24 cellular contexts compared by ENCODE assay signal in the genomic region with DNA sequence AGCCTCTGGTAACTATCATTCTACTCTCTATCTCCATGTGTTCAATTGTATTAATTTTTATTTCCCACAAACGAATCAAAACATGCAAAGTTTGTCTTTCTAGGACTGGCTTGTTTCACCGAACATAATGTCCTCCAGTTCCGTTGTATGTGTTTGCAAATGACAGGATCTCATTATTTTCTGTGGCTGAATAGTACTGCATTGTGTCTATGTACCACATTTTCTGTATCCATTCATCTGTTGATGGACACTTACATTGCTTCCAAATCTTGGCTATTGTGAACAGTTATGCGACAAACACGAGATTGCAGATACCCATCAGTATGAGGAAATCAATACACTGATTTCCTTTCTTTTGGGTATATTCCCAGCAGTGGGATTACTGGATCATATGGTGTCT. TPM values are rescaled to one million over a fixed set of nuclear protein-coding genes. Genes with fewer than 3 reads are reported as not detected.
"Had no signal": no experiment of that assay in that cellular context is flagged by ENCODE, and none has a peak within 500 bp of the region (broad histone marks: within the 10 kb centered on the region; RNA-seq: fewer than 3 reads in every experiment).

No MANE protein-coding gene starts in this region.

- DNase-seq: KBM-7, MV-4-11, NCI-H1048, NCI-H1105, NCI-H1417, NCI-H1436 treated with DMSO at 0.1 percent for 48 hours, NCI-H1694, NCI-H187 treated with DMSO at 0.1 percent for 48 hours, NCI-H2029 treated with DMSO at 0.1 percent for 48 hours, NCI-H226, NCI-H446, NCI-H510A, NCI-H524 treated with DMSO at 0.1 percent for 48 hours, NCI-H69, NCI-H774, Right ventricle myocardium superior, RPMI8226, SIG-M5, SK-N-SH, SW 1271 had no signal

RNA-seq across cellular contexts. Expression of gene LDOC1, which starts 8.4 kb away (rescaled TPM):
- total RNA-seq: HT-29 had no signal

RNA-seq across cellular contexts. Expression of gene SPANXC, which starts 57.0 kb away (rescaled TPM):
- total RNA-seq: HT-29, LHCN-M2, MCF 10A, Right ventricle myocardium superior, SK-MEL-5 had no signal
